Comparison of ENCODE assay signal across 1 cellular context in the genomic region with DNA sequence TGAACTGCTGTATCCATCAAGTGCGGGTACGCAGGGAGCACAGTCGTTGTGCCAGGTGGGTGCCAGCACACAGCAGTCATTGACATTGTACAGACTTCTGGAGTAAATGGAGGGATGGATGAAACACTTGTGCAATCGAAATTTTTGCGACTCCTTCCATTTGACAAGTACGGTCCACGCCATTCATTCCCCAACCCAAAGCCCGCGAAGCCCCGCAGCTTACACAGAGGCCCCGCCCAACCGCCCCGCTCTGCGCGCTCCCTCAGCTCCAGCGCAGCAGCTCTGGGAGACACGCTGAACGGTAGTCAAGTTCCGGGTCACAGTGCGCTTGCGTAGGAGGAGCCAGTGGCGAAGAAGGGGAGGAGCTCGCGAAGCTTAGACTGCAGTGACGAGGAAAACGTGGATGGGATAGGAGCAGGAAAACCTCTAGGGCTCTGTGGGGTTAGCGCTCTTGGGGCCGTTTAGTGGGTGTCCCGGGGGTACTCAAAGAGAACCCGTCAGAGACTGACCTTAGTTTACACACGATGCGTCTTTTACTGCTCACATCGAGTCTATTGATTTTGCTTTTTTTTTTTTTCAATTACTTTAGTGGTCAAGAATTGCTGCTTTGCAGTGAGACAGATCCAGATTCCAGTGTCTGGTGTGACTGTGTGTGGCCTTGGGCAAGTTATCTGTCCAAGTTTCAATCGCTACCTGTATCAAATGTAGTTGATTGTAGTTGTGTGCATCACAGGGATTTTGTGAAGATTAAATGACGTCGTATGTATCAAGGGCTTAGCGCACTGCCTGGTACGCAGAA.
A peak's percentile ranks its signal among the peaks of the same experiment; 100 is the strongest.
TF ChIP-seq lines count a peak whose summit lies in the region.

No MANE protein-coding gene starts in this region.

TF ChIP-seq in HepG2, 621 proteins besides CTCF, POLR2A, EP300 and RAD21 (continued from another document and continues in another):
- TF ChIP-seq, protein P1, sequence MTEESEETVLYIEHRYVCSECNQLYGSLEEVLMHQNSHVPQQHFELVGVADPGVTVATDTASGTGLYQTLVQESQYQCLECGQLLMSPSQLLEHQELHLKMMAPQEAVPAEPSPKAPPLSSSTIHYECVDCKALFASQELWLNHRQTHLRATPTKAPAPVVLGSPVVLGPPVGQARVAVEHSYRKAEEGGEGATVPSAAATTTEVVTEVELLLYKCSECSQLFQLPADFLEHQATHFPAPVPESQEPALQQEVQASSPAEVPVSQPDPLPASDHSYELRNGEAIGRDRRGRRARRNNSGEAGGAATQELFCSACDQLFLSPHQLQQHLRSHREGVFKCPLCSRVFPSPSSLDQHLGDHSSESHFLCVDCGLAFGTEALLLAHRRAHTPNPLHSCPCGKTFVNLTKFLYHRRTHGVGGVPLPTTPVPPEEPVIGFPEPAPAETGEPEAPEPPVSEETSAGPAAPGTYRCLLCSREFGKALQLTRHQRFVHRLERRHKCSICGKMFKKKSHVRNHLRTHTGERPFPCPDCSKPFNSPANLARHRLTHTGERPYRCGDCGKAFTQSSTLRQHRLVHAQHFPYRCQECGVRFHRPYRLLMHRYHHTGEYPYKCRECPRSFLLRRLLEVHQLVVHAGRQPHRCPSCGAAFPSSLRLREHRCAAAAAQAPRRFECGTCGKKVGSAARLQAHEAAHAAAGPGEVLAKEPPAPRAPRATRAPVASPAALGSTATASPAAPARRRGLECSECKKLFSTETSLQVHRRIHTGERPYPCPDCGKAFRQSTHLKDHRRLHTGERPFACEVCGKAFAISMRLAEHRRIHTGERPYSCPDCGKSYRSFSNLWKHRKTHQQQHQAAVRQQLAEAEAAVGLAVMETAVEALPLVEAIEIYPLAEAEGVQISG (CRISPR knock-in tag; IDR thresholded peaks at IDR 0.05), result peak; percentile 57; the same call in 1 of the 2 replicates
- TF ChIP-seq ZNF841 (CRISPR knock-in tag; IDR thresholded peaks at IDR 0.05; ENCODE audit: borderline replicate concordance) (no peak), AGO2 (optimal IDR thresholded peaks at IDR 0.05; ENCODE audit: low read depth, low read length) (no peak), ZNF496 (CRISPR knock-in tag; IDR thresholded peaks at IDR 0.05; ENCODE audit: insufficient replicate concordance) (no peak), ZNF446 (CRISPR knock-in tag; IDR thresholded peaks at IDR 0.05) (no peak), STAG1 (CRISPR knock-in tag; IDR thresholded peaks at IDR 0.05) (no peak), ZNF329 (CRISPR knock-in tag; IDR thresholded peaks at IDR 0.05; ENCODE audit: low read depth) (no peak), MBD4 (IDR thresholded peaks at IDR 0.05; ENCODE audit: borderline replicate concordance, low read length) (no peak), AHR (CRISPR knock-in tag; IDR thresholded peaks at IDR 0.05) (no peak), KLF13 (CRISPR knock-in tag; IDR thresholded peaks at IDR 0.05) (no peak), XBP1 (CRISPR knock-in tag; IDR thresholded peaks at IDR 0.05) (no peak), HOXD1 (CRISPR knock-in tag; IDR thresholded peaks at IDR 0.05) (no peak), EHMT2 (IDR thresholded peaks at IDR 0.05; ENCODE audit: borderline replicate concordance, low read depth, low read length) (no peak), PLRG1 (conservative IDR thresholded peaks at IDR 0.05) (no peak), CBX2 (IDR thresholded peaks at IDR 0.05; ENCODE audit: low read depth, low read length) (no peak), CBX2 (CRISPR knock-in tag; IDR thresholded peaks at IDR 0.05; ENCODE audit: low read depth) (no peak), ZNF547 (CRISPR knock-in tag; IDR thresholded peaks at IDR 0.05) (no peak), THAP11 (CRISPR knock-in tag; IDR thresholded peaks at IDR 0.05) (peak; percentile 70), ELF3 (CRISPR knock-in tag; IDR thresholded peaks at IDR 0.05) (peak; percentile 92), ZNF549 (CRISPR knock-in tag; IDR thresholded peaks at IDR 0.05) (no peak), HDAC2 (CRISPR knock-in tag; IDR thresholded peaks at IDR 0.05) (peak; percentile 57), ZSCAN21 (CRISPR knock-in tag; IDR thresholded peaks at IDR 0.05; ENCODE audit: borderline replicate concordance) (no peak), ZMYM3 (CRISPR knock-in tag; IDR thresholded peaks at IDR 0.05) (no peak), ZMAT3 (CRISPR knock-in tag; conservative IDR thresholded peaks at IDR 0.05) (no peak), EED (CRISPR knock-in tag; IDR thresholded peaks at IDR 0.05) (no peak), TCF12 (IDR thresholded peaks at IDR 0.05) (no peak), TCF12 (CRISPR knock-in tag; IDR thresholded peaks at IDR 0.05) (no peak), ISX (CRISPR knock-in tag; conservative IDR thresholded peaks at IDR 0.05) (no peak), SIN3A (IDR thresholded peaks at IDR 0.05; ENCODE audit: borderline replicate concordance, low read depth, low read length) (peak; percentile 79; the same call in 1 of the 2 replicates), GFI1 (CRISPR knock-in tag; IDR thresholded peaks at IDR 0.05; ENCODE audit: borderline replicate concordance) (no peak), ZNF224 (CRISPR knock-in tag; IDR thresholded peaks at IDR 0.05) (no peak), TBX3 (IDR thresholded peaks at IDR 0.05; ENCODE audit: borderline replicate concordance) (no peak), ASH2L (IDR thresholded peaks at IDR 0.05; ENCODE audit: insufficient read length, low read depth, low read length) (peak; percentile 29), ZNF30 (CRISPR knock-in tag; IDR thresholded peaks at IDR 0.05) (no peak), TBX2 (CRISPR knock-in tag; IDR thresholded peaks at IDR 0.05; ENCODE audit: borderline replicate concordance) (0 out of 2 replicates have a peak, but pooled peaks have one; percentile 36)
- TF ChIP-seq, protein P2, sequence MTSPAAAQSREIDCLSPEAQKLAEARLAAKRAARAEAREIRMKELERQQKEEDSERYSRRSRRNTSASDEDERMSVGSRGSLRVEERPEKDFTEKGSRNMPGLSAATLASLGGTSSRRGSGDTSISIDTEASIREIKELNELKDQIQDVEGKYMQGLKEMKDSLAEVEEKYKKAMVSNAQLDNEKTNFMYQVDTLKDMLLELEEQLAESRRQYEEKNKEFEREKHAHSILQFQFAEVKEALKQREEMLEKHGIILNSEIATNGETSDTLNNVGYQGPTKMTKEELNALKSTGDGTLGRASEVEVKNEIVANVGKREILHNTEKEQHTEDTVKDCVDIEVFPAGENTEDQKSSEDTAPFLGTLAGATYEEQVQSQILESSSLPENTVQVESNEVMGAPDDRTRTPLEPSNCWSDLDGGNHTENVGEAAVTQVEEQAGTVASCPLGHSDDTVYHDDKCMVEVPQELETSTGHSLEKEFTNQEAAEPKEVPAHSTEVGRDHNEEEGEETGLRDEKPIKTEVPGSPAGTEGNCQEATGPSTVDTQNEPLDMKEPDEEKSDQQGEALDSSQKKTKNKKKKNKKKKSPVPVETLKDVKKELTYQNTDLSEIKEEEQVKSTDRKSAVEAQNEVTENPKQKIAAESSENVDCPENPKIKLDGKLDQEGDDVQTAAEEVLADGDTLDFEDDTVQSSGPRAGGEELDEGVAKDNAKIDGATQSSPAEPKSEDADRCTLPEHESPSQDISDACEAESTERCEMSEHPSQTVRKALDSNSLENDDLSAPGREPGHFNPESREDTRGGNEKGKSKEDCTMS (CRISPR knock-in tag; conservative IDR thresholded peaks at IDR 0.05), result no peak
- TF ChIP-seq, protein P3, sequence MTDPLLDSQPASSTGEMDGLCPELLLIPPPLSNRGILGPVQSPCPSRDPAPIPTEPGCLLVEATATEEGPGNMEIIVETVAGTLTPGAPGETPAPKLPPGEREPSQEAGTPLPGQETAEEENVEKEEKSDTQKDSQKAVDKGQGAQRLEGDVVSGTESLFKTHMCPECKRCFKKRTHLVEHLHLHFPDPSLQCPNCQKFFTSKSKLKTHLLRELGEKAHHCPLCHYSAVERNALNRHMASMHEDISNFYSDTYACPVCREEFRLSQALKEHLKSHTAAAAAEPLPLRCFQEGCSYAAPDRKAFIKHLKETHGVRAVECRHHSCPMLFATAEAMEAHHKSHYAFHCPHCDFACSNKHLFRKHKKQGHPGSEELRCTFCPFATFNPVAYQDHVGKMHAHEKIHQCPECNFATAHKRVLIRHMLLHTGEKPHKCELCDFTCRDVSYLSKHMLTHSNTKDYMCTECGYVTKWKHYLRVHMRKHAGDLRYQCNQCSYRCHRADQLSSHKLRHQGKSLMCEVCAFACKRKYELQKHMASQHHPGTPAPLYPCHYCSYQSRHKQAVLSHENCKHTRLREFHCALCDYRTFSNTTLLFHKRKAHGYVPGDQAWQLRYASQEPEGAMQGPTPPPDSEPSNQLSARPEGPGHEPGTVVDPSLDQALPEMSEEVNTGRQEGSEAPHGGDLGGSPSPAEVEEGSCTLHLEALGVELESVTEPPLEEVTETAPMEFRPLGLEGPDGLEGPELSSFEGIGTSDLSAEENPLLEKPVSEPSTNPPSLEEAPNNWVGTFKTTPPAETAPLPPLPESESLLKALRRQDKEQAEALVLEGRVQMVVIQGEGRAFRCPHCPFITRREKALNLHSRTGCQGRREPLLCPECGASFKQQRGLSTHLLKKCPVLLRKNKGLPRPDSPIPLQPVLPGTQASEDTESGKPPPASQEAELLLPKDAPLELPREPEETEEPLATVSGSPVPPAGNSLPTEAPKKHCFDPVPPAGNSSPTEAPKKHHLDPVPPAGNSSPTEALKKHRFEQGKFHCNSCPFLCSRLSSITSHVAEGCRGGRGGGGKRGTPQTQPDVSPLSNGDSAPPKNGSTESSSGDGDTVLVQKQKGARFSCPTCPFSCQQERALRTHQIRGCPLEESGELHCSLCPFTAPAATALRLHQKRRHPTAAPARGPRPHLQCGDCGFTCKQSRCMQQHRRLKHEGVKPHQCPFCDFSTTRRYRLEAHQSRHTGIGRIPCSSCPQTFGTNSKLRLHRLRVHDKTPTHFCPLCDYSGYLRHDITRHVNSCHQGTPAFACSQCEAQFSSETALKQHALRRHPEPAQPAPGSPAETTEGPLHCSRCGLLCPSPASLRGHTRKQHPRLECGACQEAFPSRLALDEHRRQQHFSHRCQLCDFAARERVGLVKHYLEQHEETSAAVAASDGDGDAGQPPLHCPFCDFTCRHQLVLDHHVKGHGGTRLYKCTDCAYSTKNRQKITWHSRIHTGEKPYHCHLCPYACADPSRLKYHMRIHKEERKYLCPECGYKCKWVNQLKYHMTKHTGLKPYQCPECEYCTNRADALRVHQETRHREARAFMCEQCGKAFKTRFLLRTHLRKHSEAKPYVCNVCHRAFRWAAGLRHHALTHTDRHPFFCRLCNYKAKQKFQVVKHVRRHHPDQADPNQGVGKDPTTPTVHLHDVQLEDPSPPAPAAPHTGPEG (CRISPR knock-in tag; IDR thresholded peaks at IDR 0.05), result no peak
- TF ChIP-seq, protein P4, sequence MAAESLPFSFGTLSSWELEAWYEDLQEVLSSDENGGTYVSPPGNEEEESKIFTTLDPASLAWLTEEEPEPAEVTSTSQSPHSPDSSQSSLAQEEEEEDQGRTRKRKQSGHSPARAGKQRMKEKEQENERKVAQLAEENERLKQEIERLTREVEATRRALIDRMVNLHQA (CRISPR knock-in tag; IDR thresholded peaks at IDR 0.05), result no peak
- TF ChIP-seq, protein P5, sequence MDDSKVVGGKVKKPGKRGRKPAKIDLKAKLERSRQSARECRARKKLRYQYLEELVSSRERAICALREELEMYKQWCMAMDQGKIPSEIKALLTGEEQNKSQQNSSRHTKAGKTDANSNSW (CRISPR knock-in tag; IDR thresholded peaks at IDR 0.05; ENCODE audit: borderline replicate concordance), result no peak
- TF ChIP-seq, protein P6, sequence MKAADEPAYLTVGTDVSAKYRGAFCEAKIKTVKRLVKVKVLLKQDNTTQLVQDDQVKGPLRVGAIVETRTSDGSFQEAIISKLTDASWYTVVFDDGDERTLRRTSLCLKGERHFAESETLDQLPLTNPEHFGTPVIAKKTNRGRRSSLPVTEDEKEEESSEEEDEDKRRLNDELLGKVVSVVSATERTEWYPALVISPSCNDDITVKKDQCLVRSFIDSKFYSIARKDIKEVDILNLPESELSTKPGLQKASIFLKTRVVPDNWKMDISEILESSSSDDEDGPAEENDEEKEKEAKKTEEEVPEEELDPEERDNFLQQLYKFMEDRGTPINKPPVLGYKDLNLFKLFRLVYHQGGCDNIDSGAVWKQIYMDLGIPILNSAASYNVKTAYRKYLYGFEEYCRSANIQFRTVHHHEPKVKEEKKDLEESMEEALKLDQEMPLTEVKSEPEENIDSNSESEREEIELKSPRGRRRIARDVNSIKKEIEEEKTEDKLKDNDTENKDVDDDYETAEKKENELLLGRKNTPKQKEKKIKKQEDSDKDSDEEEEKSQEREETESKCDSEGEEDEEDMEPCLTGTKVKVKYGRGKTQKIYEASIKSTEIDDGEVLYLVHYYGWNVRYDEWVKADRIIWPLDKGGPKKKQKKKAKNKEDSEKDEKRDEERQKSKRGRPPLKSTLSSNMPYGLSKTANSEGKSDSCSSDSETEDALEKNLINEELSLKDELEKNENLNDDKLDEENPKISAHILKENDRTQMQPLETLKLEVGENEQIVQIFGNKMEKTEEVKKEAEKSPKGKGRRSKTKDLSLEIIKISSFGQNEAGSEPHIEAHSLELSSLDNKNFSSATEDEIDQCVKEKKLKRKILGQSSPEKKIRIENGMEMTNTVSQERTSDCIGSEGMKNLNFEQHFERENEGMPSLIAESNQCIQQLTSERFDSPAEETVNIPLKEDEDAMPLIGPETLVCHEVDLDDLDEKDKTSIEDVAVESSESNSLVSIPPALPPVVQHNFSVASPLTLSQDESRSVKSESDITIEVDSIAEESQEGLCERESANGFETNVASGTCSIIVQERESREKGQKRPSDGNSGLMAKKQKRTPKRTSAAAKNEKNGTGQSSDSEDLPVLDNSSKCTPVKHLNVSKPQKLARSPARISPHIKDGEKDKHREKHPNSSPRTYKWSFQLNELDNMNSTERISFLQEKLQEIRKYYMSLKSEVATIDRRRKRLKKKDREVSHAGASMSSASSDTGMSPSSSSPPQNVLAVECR (CRISPR knock-in tag; IDR thresholded peaks at IDR 0.05; ENCODE audit: borderline replicate concordance), result peak; percentile 75; the same call in 1 of the 2 replicates
- TF ChIP-seq, protein P7, sequence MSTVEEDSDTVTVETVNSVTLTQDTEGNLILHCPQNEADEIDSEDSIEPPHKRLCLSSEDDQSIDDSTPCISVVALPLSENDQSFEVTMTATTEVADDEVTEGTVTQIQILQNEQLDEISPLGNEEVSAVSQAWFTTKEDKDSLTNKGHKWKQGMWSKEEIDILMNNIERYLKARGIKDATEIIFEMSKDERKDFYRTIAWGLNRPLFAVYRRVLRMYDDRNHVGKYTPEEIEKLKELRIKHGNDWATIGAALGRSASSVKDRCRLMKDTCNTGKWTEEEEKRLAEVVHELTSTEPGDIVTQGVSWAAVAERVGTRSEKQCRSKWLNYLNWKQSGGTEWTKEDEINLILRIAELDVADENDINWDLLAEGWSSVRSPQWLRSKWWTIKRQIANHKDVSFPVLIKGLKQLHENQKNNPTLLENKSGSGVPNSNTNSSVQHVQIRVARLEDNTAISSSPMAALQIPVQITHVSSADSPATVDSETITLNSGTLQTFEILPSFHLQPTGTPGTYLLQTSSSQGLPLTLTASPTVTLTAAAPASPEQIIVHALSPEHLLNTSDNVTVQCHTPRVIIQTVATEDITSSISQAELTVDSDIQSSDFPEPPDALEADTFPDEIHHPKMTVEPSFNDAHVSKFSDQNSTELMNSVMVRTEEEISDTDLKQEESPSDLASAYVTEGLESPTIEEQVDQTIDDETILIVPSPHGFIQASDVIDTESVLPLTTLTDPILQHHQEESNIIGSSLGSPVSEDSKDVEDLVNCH (CRISPR knock-in tag; IDR thresholded peaks at IDR 0.05), result no peak
